Comparison of ENCODE assay signal across 32 cellular contexts in the genomic region with DNA sequence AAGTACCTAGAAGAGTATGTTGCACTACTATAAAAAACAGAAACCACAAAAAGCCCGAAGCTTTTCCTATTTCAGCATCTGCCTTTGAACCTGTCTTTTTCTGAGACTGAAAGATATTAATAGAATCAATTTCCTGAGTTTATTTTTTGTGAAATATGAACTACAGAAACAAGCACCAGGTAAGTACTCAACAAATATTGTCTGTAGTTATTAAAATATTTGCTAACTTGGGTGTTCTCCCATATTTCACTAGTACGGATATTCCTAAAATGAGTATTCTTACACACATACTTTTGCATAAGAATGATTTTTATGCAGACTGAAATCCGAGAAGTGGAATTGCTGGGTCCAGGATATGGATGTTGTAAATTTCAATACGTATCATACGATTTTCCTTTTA.
A peak's percentile ranks its signal among the peaks of the same experiment; 100 is the strongest.
DNase-seq lines count a peak whose midpoint lies in the region; ATAC-seq and TF ChIP-seq lines count a peak whose summit lies in the region.
"Had no signal": no experiment of that assay in that cellular context is flagged by ENCODE, and none has a peak within 500 bp of the region (broad histone marks: within the 10 kb centered on the region; RNA-seq: fewer than 3 reads in every experiment).

No MANE protein-coding gene starts in this region.

- H3K9ac ChIP-seq in BLaER1, result no peak overlapping the region
- no peak overlapping the region for H3K9ac ChIP-seq in MM.1S (ENCODE audit: low read length)
- H3K9ac ChIP-seq: BLaER1 treated with 17β-estradiol and CSF1 and Interleukin-3, amounts not matched to agents 10 nM and 100 nM had no signal

- H3K9me3 Mint-ChIP-seq in WTC11, result peaks cover 44% of the 10 kb centered on the region

- no peaks in the 10 kb centered on the region for H4K20me1 ChIP-seq in BLaER1
- no peaks in the 10 kb centered on the region for H4K20me1 ChIP-seq in MM.1S (ENCODE audit: insufficient read depth, low read length)
- H4K20me1 ChIP-seq: BLaER1 treated with 17β-estradiol and CSF1 and Interleukin-3, amounts not matched to agents 10 nM and 100 nM had no signal

- TF ChIP-seq CTCF in MM.1S (IDR thresholded peaks at IDR 0.05; ENCODE audit: low read length) (no peak), left lung (IDR thresholded peaks at IDR 0.05) (no peak), WTC11 (IDR thresholded peaks at IDR 0.05) (no peak)

- no peak overlapping the region for H3K4me3 Mint-ChIP-seq in WTC11
- H3K4me3 Mint-ChIP-seq: B cell; CD14-positive monocyte; CD4-positive, alpha-beta memory T cell; CD4-positive, alpha-beta T cell; CD4-positive, CD25-positive, alpha-beta regulatory T cell; CD8-positive, alpha-beta memory T cell; CD8-positive, alpha-beta T cell had no signal

- POLR2A ChIA-PET in WTC11 (lab: Charles Lee), result no interaction called here

- H3K27ac ChIP-seq in BLaER1 (no peak overlapping the region), MM.1S (ENCODE audit: low read length) (peak overlapping the region; percentile 44; the same call in 1 of the 2 replicates), left lung (no peak overlapping the region)
- H3K27ac ChIP-seq: 22Rv1; A549; BLaER1 treated with 17β-estradiol and CSF1 and Interleukin-3, amounts not matched to agents 10 nM and 100 nM; C4-2B had no signal

- H3K4me1 Mint-ChIP-seq in WTC11, result no peaks in the 10 kb centered on the region
- H3K4me1 Mint-ChIP-seq: B cell; CD14-positive monocyte; CD4-positive, alpha-beta memory T cell; CD4-positive, CD25-positive, alpha-beta regulatory T cell; CD8-positive, alpha-beta memory T cell had no signal

- peaks cover 7% of the 10 kb centered on the region for H3K27me3 Mint-ChIP-seq in WTC11 (ENCODE audit: low read depth)
- H3K27me3 Mint-ChIP-seq: B cell; CD4-positive, alpha-beta memory T cell; CD4-positive, alpha-beta T cell; CD4-positive, CD25-positive, alpha-beta regulatory T cell; CD8-positive, alpha-beta memory T cell had no signal

- peak overlapping the region; percentile 46; the same call in 1 of the 2 replicates for H2AFZ ChIP-seq in MM.1S (ENCODE audit: low read length)

- H3K9me2 ChIP-seq in MM.1S (replicated peaks; ENCODE audit: insufficient read depth, low read length), result no peaks in the 10 kb centered on the region

- no peaks in the 10 kb centered on the region for H3K79me2 ChIP-seq in MM.1S (ENCODE audit: low read length)

- CTCF ChIA-PET in WTC11 (lab: Charles Lee), result no interaction called here

- intact Hi-C loops in left lung (cut with DNase I), result no loop called here

- H3K4me3 ChIP-seq in BLaER1 (no peak overlapping the region), MM.1S (ENCODE audit: low read length) (peak overlapping the region; percentile 48), left lung (no peak overlapping the region)
- H3K4me3 ChIP-seq: A549; BLaER1 treated with 17β-estradiol and CSF1 and Interleukin-3, amounts not matched to agents 10 nM and 100 nM had no signal

- H3K36me3 Mint-ChIP-seq in WTC11, result peaks cover 35% of the 10 kb centered on the region
- H3K36me3 Mint-ChIP-seq: CD14-positive monocyte; CD4-positive, alpha-beta memory T cell; CD4-positive, CD25-positive, alpha-beta regulatory T cell; CD8-positive, alpha-beta memory T cell; CD8-positive, alpha-beta T cell had no signal

- no peak overlapping the region for H3K27ac Mint-ChIP-seq in WTC11
- H3K27ac Mint-ChIP-seq: B cell; CD14-positive monocyte; CD4-positive, alpha-beta memory T cell; CD4-positive, alpha-beta T cell; CD4-positive, CD25-positive, alpha-beta regulatory T cell; CD8-positive, alpha-beta T cell had no signal

- H3K27me3 ChIP-seq in BLaER1 (no peaks in the 10 kb centered on the region), MM.1S (replicated peaks; ENCODE audit: insufficient read depth, low read length) (no peaks in the 10 kb centered on the region), left lung (no peaks in the 10 kb centered on the region)
- H3K27me3 ChIP-seq: BE2C; BLaER1 treated with 17β-estradiol and CSF1 and Interleukin-3, amounts not matched to agents 10 nM and 100 nM had no signal

- 0 out of 2 replicates have a peak overlapping the region, but pooled peaks have one; percentile 2 for H3K4me2 ChIP-seq in BLaER1
- peak overlapping the region; percentile 68 for H3K4me2 ChIP-seq in MM.1S (ENCODE audit: low read depth, low read length)
- H3K4me2 ChIP-seq: A549 had no signal

- H3K36me3 ChIP-seq in BLaER1 (no peaks in the 10 kb centered on the region), MM.1S (replicated peaks; ENCODE audit: insufficient read depth, low read length) (no peaks in the 10 kb centered on the region), left lung (no peaks in the 10 kb centered on the region)
- H3K36me3 ChIP-seq: BE2C; BLaER1 treated with 17β-estradiol and CSF1 and Interleukin-3, amounts not matched to agents 10 nM and 100 nM had no signal

- H3K9me3 ChIP-seq in BLaER1 (no peaks in the 10 kb centered on the region), MM.1S (replicated peaks; ENCODE audit: insufficient read depth, low read length) (no peaks in the 10 kb centered on the region; the same call in 1 of the 2 replicates), left lung (peaks cover 0 to 20% of the 10 kb centered on the region in 2 donors)
- H3K9me3 ChIP-seq: BE2C; BLaER1 treated with 17β-estradiol and CSF1 and Interleukin-3, amounts not matched to agents 10 nM and 100 nM; Caco-2 had no signal

- ATAC-seq in left lung (peak; percentile 75), WTC11 (no peak)
- ATAC-seq: A549; CD8-positive, alpha-beta T cell had no signal

- peaks cover 6% of the 10 kb centered on the region for H3K4me1 ChIP-seq in BLaER1
- peaks cover 4% of the 10 kb centered on the region for H3K4me1 ChIP-seq in MM.1S (ENCODE audit: low read length)
- H3K4me1 ChIP-seq in left lung, result no peaks in the 10 kb centered on the region
- H3K4me1 ChIP-seq: A549, BE2C, Caco-2 had no signal

- DNase-seq in MM.1S (peak; percentile 55), left lung (no peak), RKO (ENCODE audit: low spot score) (no peak), WTC11 (ENCODE audit: low spot score) (no peak), NCI-H446 (lab: John Stamatoyannopoulos, UW) (no peak)
- DNase-seq: 8988T; ACHN; AML-193; BE2C; C1 segment of cervical spinal cord; Caco-2; Calu3; CD4-positive, alpha-beta memory T cell; CD4-positive, alpha-beta T cell; CD4-positive, CD25-positive, alpha-beta regulatory T cell; CD8-positive, alpha-beta memory T cell; CD8-positive, alpha-beta T cell; COR-L47; DMS 273 treated with DMSO at 0.1 percent for 48 hours; DMS153; DMS53; DMS79; DMS79 treated with DMSO at 0.1 percent for 48 hours; DND-41; EL had no signal

- H3F3A ChIP-seq in MM.1S (ENCODE audit: insufficient read depth, low read length), result peaks cover 7% of the 10 kb centered on the region; the same call in 1 of the 2 replicates

TF ChIP-seq in WTC11, 78 proteins besides CTCF, POLR2A, EP300 and RAD21:
- TF ChIP-seq EMX1 (CRISPR knock-in tag; IDR thresholded peaks at IDR 0.05), result no peak
- TF ChIP-seq, protein P1, sequence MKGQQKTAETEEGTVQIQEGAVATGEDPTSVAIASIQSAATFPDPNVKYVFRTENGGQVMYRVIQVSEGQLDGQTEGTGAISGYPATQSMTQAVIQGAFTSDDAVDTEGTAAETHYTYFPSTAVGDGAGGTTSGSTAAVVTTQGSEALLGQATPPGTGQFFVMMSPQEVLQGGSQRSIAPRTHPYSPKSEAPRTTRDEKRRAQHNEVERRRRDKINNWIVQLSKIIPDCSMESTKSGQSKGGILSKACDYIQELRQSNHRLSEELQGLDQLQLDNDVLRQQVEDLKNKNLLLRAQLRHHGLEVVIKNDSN (CRISPR knock-in tag; IDR thresholded peaks at IDR 0.05), result no peak
